ENCODE assay signal across 16 cellular contexts in genomic region chr3:160473978-160474377, GRCh38. TPM values are rescaled to one million over a fixed set of nuclear protein-coding genes. Genes with fewer than 3 reads are reported as not detected.
DNase-seq lines count a peak whose midpoint lies in the region; ATAC-seq and TF ChIP-seq lines count a peak whose summit lies in the region.
"Had no signal": no experiment of that assay in that cellular context is flagged by ENCODE, and none has a peak within 500 bp of the region (broad histone marks: within the 10 kb centered on the region; RNA-seq: fewer than 3 reads in every experiment).

No MANE protein-coding gene starts in this region.

- no peak overlapping the region for H3K27ac Mint-ChIP-seq in activated T-cell treated with anti-CD3 and anti-CD28 coated beads, Interleukin-2, amount 50 U/mL, for 72 hours
- H3K27ac Mint-ChIP-seq: activated CD4-positive, alpha-beta T cell treated with anti-CD3 and anti-CD28 coated beads, Interleukin-2, amount 10 ng/mL, durations not matched to agents 24 days and 14 days had no signal

- peaks cover 22% of the 10 kb centered on the region for H3K27me3 Mint-ChIP-seq in activated T-cell treated with anti-CD3 and anti-CD28 coated beads, Interleukin-2, amount 50 U/mL, for 72 hours (ENCODE audit: low read depth)

- TF ChIP-seq CTCF in cardiac fibroblast (IDR thresholded peaks at IDR 0.05; ENCODE audit: low read depth, low read length): no peak
- TF ChIP-seq CTCF in lower lobe of right lung (IDR thresholded peaks at IDR 0.05): no peak

- ATAC-seq in activated T-cell treated with anti-CD3 and anti-CD28 coated beads, Interleukin-2, amount 50 U/mL, for 72 hours (replicated peaks in 1 of 2): no peak
- ATAC-seq in lower lobe of right lung (no peak), HG03045 (IDR thresholded peaks at IDR 0.05; ENCODE audit: unreplicated experiment) (no peak)
- ATAC-seq: activated T-cell treated with anti-CD3 and anti-CD28 coated beads, Interleukin-2, amount 50 U/mL, for 4 hours had no signal

- peaks cover 6 to 9% of the 10 kb centered on the region in 2 donors for H3K36me3 Mint-ChIP-seq in activated T-cell treated with anti-CD3 and anti-CD28 coated beads, Interleukin-2, amount 50 U/mL, for 72 hours (ENCODE audit: insufficient read depth in 2 of 2)

- peak; percentile 82 for DNase-seq in AG20443 (ENCODE audit: low spot score)
- DNase-seq in M059J (ENCODE audit: low read depth): peak; percentile 86
- peak; percentile 86 to 95 for DNase-seq in cardiac fibroblast (ENCODE audit: low read depth in 2 of 2)
- peak; percentile 80 for DNase-seq in kidney tubule cell (ENCODE audit: low spot score)
- no peak for DNase-seq in activated T-cell treated with anti-CD3 and anti-CD28 coated beads, Interleukin-2, amount 50 U/mL, for 72 hours
- no peak for DNase-seq in lower lobe of right lung
- DNase-seq in activated CD8-positive, alpha-beta memory T cell treated with anti-CD3 and anti-CD28 coated beads, Interleukin-2, amount 50 U/mL, for 4 hours: no peak
- DNase-seq: activated CD4-positive, alpha-beta T cell treated with anti-CD3 and anti-CD28 coated beads, Interleukin-2, amount 10 ng/mL, durations not matched to agents 24 days and 14 days; activated T-cell treated with anti-CD3 and anti-CD28 coated beads, Interleukin-2, amount 50 U/mL, for 4 hours; aorta; ovary; Right ventricle myocardium superior; stimulated activated CD4-positive, alpha-beta T cell treated with anti-CD3 and anti-CD28 coated beads, Interleukin-12 subunit alpha, Interleukin-12 subunit beta, amount 100 ng/mL, for 4 hours; T-helper 9 cell had no signal

- H3K4me3 ChIP-seq in cardiac fibroblast (replicated peaks in 1 of 2; ENCODE audit: low read depth in 2 of 2, low read length in 2 of 2): no peak overlapping the region
- no peak overlapping the region for H3K4me3 ChIP-seq in lower lobe of right lung
- H3K4me3 ChIP-seq: BLaER1 treated with 17β-estradiol and CSF1 and Interleukin-3, amounts not matched to agents 10 nM and 100 nM; ovary had no signal

- intact Hi-C loops in lower lobe of right lung (cut with DNase I): no loop called here

- H3K4me1 ChIP-seq in lower lobe of right lung: no peaks in the 10 kb centered on the region

- H3K27me3 ChIP-seq in lower lobe of right lung (ENCODE audit: low read depth): no peaks in the 10 kb centered on the region
- H3K27me3 ChIP-seq: BLaER1 treated with 17β-estradiol and CSF1 and Interleukin-3, amounts not matched to agents 10 nM and 100 nM; ovary had no signal

- H3K4me1 Mint-ChIP-seq in activated T-cell treated with anti-CD3 and anti-CD28 coated beads, Interleukin-2, amount 50 U/mL, for 72 hours (ENCODE audit: low read depth): no peaks in the 10 kb centered on the region

- no peaks in the 10 kb centered on the region for H3K9me3 ChIP-seq in lower lobe of right lung

- no peak overlapping the region for H3K4me3 Mint-ChIP-seq in activated T-cell treated with anti-CD3 and anti-CD28 coated beads, Interleukin-2, amount 50 U/mL, for 72 hours
- H3K4me3 Mint-ChIP-seq: activated CD4-positive, alpha-beta T cell treated with anti-CD3 and anti-CD28 coated beads, Interleukin-2, amount 10 ng/mL, durations not matched to agents 24 days and 14 days; activated T-cell treated with anti-CD3 and anti-CD28 coated beads, Interleukin-2, amount 50 U/mL, for 4 hours had no signal

- H3K27ac ChIP-seq in lower lobe of right lung: no peak overlapping the region
- H3K27ac ChIP-seq: BLaER1 treated with 17β-estradiol and CSF1 and Interleukin-3, amounts not matched to agents 10 nM and 100 nM; ovary had no signal

- no peaks in the 10 kb centered on the region for H3K36me3 ChIP-seq in lower lobe of right lung
- H3K36me3 ChIP-seq: ovary had no signal

- peaks cover 7 to 12% of the 10 kb centered on the region in 2 donors for H3K9me3 Mint-ChIP-seq in activated T-cell treated with anti-CD3 and anti-CD28 coated beads, Interleukin-2, amount 50 U/mL, for 72 hours

RNA-seq across cellular contexts. Expression of gene TRIM59, which starts 24.4 kb away (rescaled TPM):
- 17.4 and 17.8 TPM in 2 replicates for total RNA-seq in M059J (2014; rRNA removed; shearing (Covaris generic))
- 10 to 100 TPM; 39.9 to 41.8 TPM for total RNA-seq in activated T-cell treated with anti-CD3 and anti-CD28 coated beads, Interleukin-2, amount 50 U/mL, for 72 hours
- total RNA-seq in lower lobe of right lung: 4.4 TPM

Comparison
In these comparisons a context has a peak if more than half of its experiments do, and no peak if none do; other contexts are left out.
1. DNase-seq: peak in AG20443 (single experiment), M059J (single experiment), cardiac fibroblast (2 of 2) and kidney tubule cell (single experiment); none in activated T-cell treated with anti-CD3 and anti-CD28 coated beads, Interleukin-2, amount 50 U/mL, for 72 hours (0 of 2), lower lobe of right lung (single experiment) and activated CD8-positive, alpha-beta memory T cell treated with anti-CD3 and anti-CD28 coated beads, Interleukin-2, amount 50 U/mL, for 4 hours (single experiment).